In the genomic region with DNA sequence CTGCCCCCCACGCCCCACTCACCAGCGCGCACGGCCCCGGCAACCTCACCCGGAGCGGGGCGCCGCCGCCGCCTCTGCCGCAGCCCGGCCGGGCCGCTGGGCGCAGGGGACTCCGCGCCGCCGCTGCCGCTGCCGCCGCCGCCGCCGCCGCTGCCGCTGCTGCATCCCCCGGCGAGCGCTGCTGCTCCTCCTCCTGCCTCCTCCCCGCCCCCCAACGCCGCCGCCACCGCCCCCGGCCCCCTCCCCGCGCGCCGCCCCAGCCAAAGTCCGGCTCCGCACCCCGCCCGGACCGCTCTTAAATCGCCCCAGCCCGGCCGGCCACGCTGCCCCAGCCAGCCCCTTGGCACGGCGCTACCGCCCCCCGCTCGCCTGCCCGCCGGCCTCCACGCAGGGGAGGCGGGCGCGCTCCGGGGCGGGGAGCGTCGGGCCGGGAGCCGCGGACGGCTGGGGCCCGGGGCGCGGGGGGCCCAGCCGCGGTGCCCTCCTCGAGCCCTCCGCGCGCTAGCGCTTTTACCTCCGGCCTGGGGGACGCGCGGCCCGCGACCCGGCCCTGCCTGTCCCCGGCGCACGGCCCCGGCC, we compare ENCODE assay signal across 8 cellular contexts. TPM values are rescaled to one million over a fixed set of nuclear protein-coding genes. Genes with fewer than 3 reads are reported as not detected.
DNase-seq lines count a peak whose midpoint lies in the region; ATAC-seq and TF ChIP-seq lines count a peak whose summit lies in the region.

A gene (minus strand): TSS at position 161 of the 579 bp plus-strand sequence. CDS start 28,118 bp downstream, outside the sequence.

- H3K36me3 ChIP-seq in adrenal gland (replicated peaks in 1 of 2), result no peaks in the 10 kb centered on the region
- H3K36me3 ChIP-seq in gastrocnemius medialis, result no peaks in the 10 kb centered on the region

- WGBS in adrenal gland, 4 donors, result 0 to 1% (median 1%) methylated on average over 14 to 80 of the region's 90 CpGs; no CpG with 5 or more reads in 1 of the 4 donors

- H3K27me3 ChIP-seq in adrenal gland (no peaks in the 10 kb centered on the region), gastrocnemius medialis (peaks cover 21 to 35% (median 23%) of the 10 kb centered on the region in 3 donors)

- TF ChIP-seq CTCF in adrenal gland (IDR thresholded peaks at IDR 0.05) (no peak), gastrocnemius medialis (IDR thresholded peaks at IDR 0.05 in 4 of 5, conservative IDR thresholded peaks at IDR 0.05 in 1 of 5) (no peak)

- H3K4me1 Mint-ChIP-seq in activated CD4-positive, alpha-beta T cell treated with anti-CD3 and anti-CD28 coated beads, Interleukin-2, amount 10 ng/mL, durations not matched to agents 24 days and 14 days, result peaks cover 9% of the 10 kb centered on the region

- no peaks in the 10 kb centered on the region for H3K9me3 Mint-ChIP-seq in activated CD4-positive, alpha-beta T cell treated with anti-CD3 and anti-CD28 coated beads, Interleukin-2, amount 10 ng/mL, durations not matched to agents 24 days and 14 days

- no peaks in the 10 kb centered on the region for H3K36me3 Mint-ChIP-seq in activated CD4-positive, alpha-beta T cell treated with anti-CD3 and anti-CD28 coated beads, Interleukin-2, amount 10 ng/mL, durations not matched to agents 24 days and 14 days (ENCODE audit: low read depth)

- no peak within 1 kb of the TSS for H3K27ac Mint-ChIP-seq in activated CD4-positive, alpha-beta T cell treated with anti-CD3 and anti-CD28 coated beads, Interleukin-2, amount 10 ng/mL, durations not matched to agents 24 days and 14 days

- H3K9me3 ChIP-seq in adrenal gland (replicated peaks in 1 of 3) (no peaks in the 10 kb centered on the region), gastrocnemius medialis (no peaks in the 10 kb centered on the region)

- intact Hi-C loops in activated CD4-positive, alpha-beta T cell treated with anti-CD3 and anti-CD28 coated beads, Interleukin-2, amount 10 ng/mL, durations not matched to agents 24 days and 14 days (cut with micrococcal nuclease), result no loop called here
- intact Hi-C loops in adrenal gland (cut with DNase I) (loop anchor here (10.0 kb wide), 2 partner anchors 111 to 509 kb away; no protein-coding TSS in a partner anchor), gastrocnemius medialis (cut with DNase I; ENCODE audit: low total_unique reads) (no loop called here)

- in situ Hi-C loops in gastrocnemius medialis (cut with MboI; ENCODE audit: low sequenced_read_pairs in 4 of 4), result loop anchor here in 3 of 4 donors (5.0 to 25.0 kb wide), 3 partner anchors 827 to 832 kb away; no protein-coding TSS in a partner anchor

- ATAC-seq in gastrocnemius medialis, result peak in 1 of 2 donors; percentile 22

- peak within 1 kb of the TSS in 4 of 5 donors; percentile 12 to 87 (median 50) for H3K27ac ChIP-seq in adrenal gland
- H3K27ac ChIP-seq in gastrocnemius medialis, result peak within 1 kb of the TSS; percentile 55 to 72 (median 64)

- TF ChIP-seq POLR2A in adrenal gland (IDR thresholded peaks at IDR 0.05) (no peak), gastrocnemius medialis (IDR thresholded peaks at IDR 0.05) (no peak)

- H3K27me3 Mint-ChIP-seq in activated CD4-positive, alpha-beta T cell treated with anti-CD3 and anti-CD28 coated beads, Interleukin-2, amount 10 ng/mL, durations not matched to agents 24 days and 14 days, result peaks cover 66% of the 10 kb centered on the region

- H3K4me1 ChIP-seq in adrenal gland (replicated peaks in 1 of 2) (peaks cover 7 to 24% of the 10 kb centered on the region in 2 donors), gastrocnemius medialis (peaks cover 7 to 12% of the 10 kb centered on the region in 2 donors)

- H3K4me3 Mint-ChIP-seq in activated CD4-positive, alpha-beta T cell treated with anti-CD3 and anti-CD28 coated beads, Interleukin-2, amount 10 ng/mL, durations not matched to agents 24 days and 14 days, result peak within 1 kb of the TSS; percentile 77

- peak; percentile 60 for DNase-seq in activated CD4-positive, alpha-beta T cell treated with anti-CD3 and anti-CD28 coated beads, Interleukin-2, amount 10 ng/mL, durations not matched to agents 24 days and 14 days
- DNase-seq in activated CD4-positive, alpha-beta T cell treated with anti-CD3 and anti-CD28 coated beads for 1 hour, result no peak
- peak in 4 of 7 donors; percentile 15 to 39 (median 29) for DNase-seq in adrenal gland
- DNase-seq in gastrocnemius medialis, result no peak
- DNase-seq in NCI-H187 treated with DMSO at 0.1 percent for 48 hours (lab: John Stamatoyannopoulos, UW), result no peak
- DNase-seq in NCI-H510A (lab: John Stamatoyannopoulos, UW), result no peak
- DNase-seq in hepatic stellate cell (ENCODE audit: low spot score), result no peak

- H3K4me3 ChIP-seq in adrenal gland (peak within 1 kb of the TSS in 2 of 4 donors; percentile 25 to 50), iPS-11a (ENCODE audit: low read depth, low read length) (peak within 1 kb of the TSS; percentile 55), gastrocnemius medialis (peak within 1 kb of the TSS; percentile 52 to 70 (median 55))

RNA-seq across cellular contexts. Expression of the gene that starts here (rescaled TPM):
- 1.2 and 1.3 TPM in 2 replicates for total RNA-seq in activated CD4-positive, alpha-beta T cell treated with anti-CD3 and anti-CD28 coated beads, Interleukin-2, amount 10 ng/mL, durations not matched to agents 24 days and 14 days
- total RNA-seq in adrenal gland (10 to 100 TPM; 15.4 to 42.5 (median 30.9) TPM), gastrocnemius medialis (10 to 100 TPM in 3 of 4 donors, 1 to 10 TPM in 1; 9.8 to 18.8 (median 16.8) TPM)
- 10 to 100 TPM; 13.5 to 30.2 (median 22.8) TPM for polyA plus RNA-seq in adrenal gland

Comparison
In these comparisons a context has a peak if more than half of its experiments do, and no peak if none do; other contexts are left out.
1. DNase-seq: peak in activated CD4-positive, alpha-beta T cell treated with anti-CD3 and anti-CD28 coated beads, Interleukin-2, amount 10 ng/mL, durations not matched to agents 24 days and 14 days (single experiment) and adrenal gland (4 of 7); none in activated CD4-positive, alpha-beta T cell treated with anti-CD3 and anti-CD28 coated beads for 1 hour (single experiment), gastrocnemius medialis (0 of 2), NCI-H187 treated with DMSO at 0.1 percent for 48 hours (single experiment), NCI-H510A (single experiment) and hepatic stellate cell (single experiment).
2. intact Hi-C loops: an anchor here in adrenal gland (10.0 kb wide); none called in activated CD4-positive, alpha-beta T cell treated with anti-CD3 and anti-CD28 coated beads, Interleukin-2, amount 10 ng/mL, durations not matched to agents 24 days and 14 days and gastrocnemius medialis.